ENCODE assay signal across 8 cellular contexts in the genomic region with DNA sequence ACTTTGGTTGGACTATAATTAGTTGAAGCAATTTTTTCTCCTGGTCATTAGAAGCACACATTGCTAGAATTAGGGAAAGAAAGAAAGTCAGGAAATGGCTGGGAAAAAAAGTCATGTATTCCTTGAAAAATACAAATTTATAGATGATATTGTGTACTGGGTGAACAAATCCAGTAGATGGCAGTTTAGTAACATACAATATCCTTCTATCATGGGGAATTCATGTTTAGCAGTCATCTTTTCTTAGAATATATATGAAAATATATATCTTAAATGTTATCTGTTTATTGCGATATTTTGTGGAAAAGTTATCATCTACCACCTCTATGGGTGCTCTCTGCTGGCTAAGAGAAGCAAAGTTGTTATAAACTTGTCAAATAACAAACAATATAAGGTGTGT. TPM values are rescaled to one million over a fixed set of nuclear protein-coding genes. Genes with fewer than 3 reads are reported as not detected.
DNase-seq lines count a peak whose midpoint lies in the region; ATAC-seq and TF ChIP-seq lines count a peak whose summit lies in the region.
"Had no signal": no experiment of that assay in that cellular context is flagged by ENCODE, and none has a peak within 500 bp of the region (broad histone marks: within the 10 kb centered on the region; RNA-seq: fewer than 3 reads in every experiment).

No MANE protein-coding gene starts in this region.

- TF ChIP-seq CTCF in GM12873 (IDR thresholded peaks at IDR 0.05; ENCODE audit: insufficient read depth, low read depth, low read length, missing control alignments) (peak; percentile 17), cardiac fibroblast (IDR thresholded peaks at IDR 0.05; ENCODE audit: low read depth, low read length) (peak; percentile 50), osteoblast (IDR thresholded peaks at IDR 0.05; ENCODE audit: extremely low read depth, low read depth, low read length) (peak; percentile 55), tibial artery (IDR thresholded peaks at IDR 0.05) (peak in 1 of 2 experiments; percentile 33)

- H3K4me3 ChIP-seq in cardiac fibroblast (replicated peaks in 1 of 2; ENCODE audit: low read depth in 2 of 2, low read length in 2 of 2): no peak overlapping the region
- H3K4me3 ChIP-seq in osteoblast (ENCODE audit: insufficient read depth, low read length): no peak overlapping the region
- H3K4me3 ChIP-seq in tibial artery: no peak overlapping the region
- H3K4me3 ChIP-seq: prostate gland had no signal

- H4K20me1 ChIP-seq in osteoblast (ENCODE audit: insufficient read depth, low read length): no peaks in the 10 kb centered on the region

- H3K4me1 ChIP-seq in osteoblast (ENCODE audit: insufficient read depth, low read length) (peaks cover 12% of the 10 kb centered on the region), tibial artery (peaks cover 0 to 3% (median 0%) of the 10 kb centered on the region in 4 donors)
- H3K4me1 ChIP-seq: prostate gland had no signal

- H3K36me3 ChIP-seq in osteoblast (ENCODE audit: insufficient read depth, low read length) (no peaks in the 10 kb centered on the region), tibial artery (no peaks in the 10 kb centered on the region)
- H3K36me3 ChIP-seq: prostate gland had no signal

- H3K9me3 ChIP-seq in osteoblast (ENCODE audit: low read depth, low read length) (no peaks in the 10 kb centered on the region), tibial artery (no peaks in the 10 kb centered on the region)
- H3K9me3 ChIP-seq: prostate gland had no signal

- H3K27me3 ChIP-seq in osteoblast (ENCODE audit: insufficient read depth, low read length): no peaks in the 10 kb centered on the region
- no peaks in the 10 kb centered on the region for H3K27me3 ChIP-seq in tibial artery

- H2AFZ ChIP-seq in osteoblast (ENCODE audit: low read length): no peak overlapping the region

- no peaks in the 10 kb centered on the region for H3K79me2 ChIP-seq in osteoblast (ENCODE audit: insufficient read depth, low read length)

- DNase-seq in NCI-H146 (lab: John Stamatoyannopoulos, UW) (peak; percentile 48), cardiac fibroblast (ENCODE audit: low read depth in 2 of 2) (peak; percentile 54 to 55), osteoblast (ENCODE audit: insufficient read length, low spot score, missing footprints) (no peak), tibial artery (no peak)
- no peak for DNase-seq in activated naive CD4-positive, alpha-beta T cell treated with anti-CD3 and anti-CD28 coated beads, Interleukin-2, amount 50 U/mL, for 16 hours

- ATAC-seq in HG03469 (IDR thresholded peaks at IDR 0.05; ENCODE audit: unreplicated experiment): no peak

- H3K4me2 ChIP-seq in osteoblast (ENCODE audit: insufficient read depth, low read length): no peak overlapping the region

- no peak overlapping the region for H3K27ac ChIP-seq in osteoblast (ENCODE audit: low read depth, low read length)
- no peak overlapping the region for H3K27ac ChIP-seq in tibial artery
- H3K27ac ChIP-seq: prostate gland had no signal

- intact Hi-C loops in tibial artery (cut with DNase I; ENCODE audit: low total_unique reads): no loop called here

RNA-seq across cellular contexts. Expression of gene ZRANB2, which starts 13.1 kb away (rescaled TPM):
- 33.7 and 36.2 TPM in 2 replicates for total RNA-seq in osteoblast

RNA-seq across cellular contexts. Expression of gene PTGER3, which starts 46.3 kb away (rescaled TPM):
- not detected in 2 replicates for total RNA-seq in osteoblast

Comparison
In these comparisons a context has a peak if more than half of its experiments do, and no peak if none do; other contexts are left out.
1. DNase-seq: peak in NCI-H146 (single experiment) and cardiac fibroblast (2 of 2); none in osteoblast (single experiment), tibial artery (0 of 2) and activated naive CD4-positive, alpha-beta T cell treated with anti-CD3 and anti-CD28 coated beads, Interleukin-2, amount 50 U/mL, for 16 hours (single experiment).